In the genomic region with DNA sequence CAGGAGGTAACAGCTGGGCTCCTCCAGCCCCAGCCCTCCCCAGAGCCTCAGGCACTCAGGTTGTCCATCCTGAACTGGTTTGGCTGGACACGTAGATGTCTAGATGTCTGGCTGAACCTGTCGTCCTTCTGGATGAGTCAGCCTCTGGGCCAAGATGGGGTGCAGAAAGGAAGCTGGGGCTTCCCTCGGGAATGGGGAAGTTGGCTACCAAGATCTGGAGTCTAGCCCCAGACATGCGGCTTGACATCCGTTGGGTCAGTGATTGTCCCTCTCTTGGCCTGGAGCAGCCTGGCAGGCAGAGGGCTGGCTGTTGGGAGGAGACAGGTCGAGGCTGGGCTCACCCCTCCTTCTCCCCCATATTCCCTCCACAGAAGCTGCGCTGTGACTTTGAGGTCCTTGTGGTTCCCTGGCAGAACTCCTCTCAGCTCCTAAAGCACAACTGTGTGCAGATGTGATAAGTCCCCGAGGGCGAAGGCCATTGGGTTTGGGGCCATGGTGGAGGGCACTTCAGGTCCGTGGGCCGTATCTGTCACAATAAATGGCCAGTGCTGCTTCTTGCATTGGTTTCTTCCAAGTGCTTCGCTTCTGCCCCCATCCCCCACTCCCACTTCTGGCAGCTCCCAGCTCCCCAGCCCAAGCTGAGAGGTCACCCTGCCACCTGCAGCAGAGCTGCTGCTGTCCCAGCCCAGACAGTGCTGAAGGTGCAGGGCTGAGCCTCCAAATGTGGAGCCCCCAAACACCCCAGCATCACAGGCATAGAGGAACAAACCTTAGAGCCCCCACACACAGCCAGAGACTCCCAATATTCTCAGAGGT, we compare ENCODE assay signal across 1 cellular context.
TF ChIP-seq lines count a peak whose summit lies in the region.

No MANE protein-coding gene starts in this region.

TF ChIP-seq in Ishikawa, 13 proteins besides CTCF, POLR2A, EP300 and RAD21 (continued from another document):
- TF ChIP-seq, protein P1, sequence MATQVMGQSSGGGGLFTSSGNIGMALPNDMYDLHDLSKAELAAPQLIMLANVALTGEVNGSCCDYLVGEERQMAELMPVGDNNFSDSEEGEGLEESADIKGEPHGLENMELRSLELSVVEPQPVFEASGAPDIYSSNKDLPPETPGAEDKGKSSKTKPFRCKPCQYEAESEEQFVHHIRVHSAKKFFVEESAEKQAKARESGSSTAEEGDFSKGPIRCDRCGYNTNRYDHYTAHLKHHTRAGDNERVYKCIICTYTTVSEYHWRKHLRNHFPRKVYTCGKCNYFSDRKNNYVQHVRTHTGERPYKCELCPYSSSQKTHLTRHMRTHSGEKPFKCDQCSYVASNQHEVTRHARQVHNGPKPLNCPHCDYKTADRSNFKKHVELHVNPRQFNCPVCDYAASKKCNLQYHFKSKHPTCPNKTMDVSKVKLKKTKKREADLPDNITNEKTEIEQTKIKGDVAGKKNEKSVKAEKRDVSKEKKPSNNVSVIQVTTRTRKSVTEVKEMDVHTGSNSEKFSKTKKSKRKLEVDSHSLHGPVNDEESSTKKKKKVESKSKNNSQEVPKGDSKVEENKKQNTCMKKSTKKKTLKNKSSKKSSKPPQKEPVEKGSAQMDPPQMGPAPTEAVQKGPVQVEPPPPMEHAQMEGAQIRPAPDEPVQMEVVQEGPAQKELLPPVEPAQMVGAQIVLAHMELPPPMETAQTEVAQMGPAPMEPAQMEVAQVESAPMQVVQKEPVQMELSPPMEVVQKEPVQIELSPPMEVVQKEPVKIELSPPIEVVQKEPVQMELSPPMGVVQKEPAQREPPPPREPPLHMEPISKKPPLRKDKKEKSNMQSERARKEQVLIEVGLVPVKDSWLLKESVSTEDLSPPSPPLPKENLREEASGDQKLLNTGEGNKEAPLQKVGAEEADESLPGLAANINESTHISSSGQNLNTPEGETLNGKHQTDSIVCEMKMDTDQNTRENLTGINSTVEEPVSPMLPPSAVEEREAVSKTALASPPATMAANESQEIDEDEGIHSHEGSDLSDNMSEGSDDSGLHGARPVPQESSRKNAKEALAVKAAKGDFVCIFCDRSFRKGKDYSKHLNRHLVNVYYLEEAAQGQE (IDR thresholded peaks at IDR 0.05; ENCODE audit: low read depth), result peak; percentile 81
- TF ChIP-seq CREB1 (IDR thresholded peaks at IDR 0.05; ENCODE audit: low read depth) (no peak), TAF1 (IDR thresholded peaks at IDR 0.05; ENCODE audit: low read depth) (no peak), CEBPB (IDR thresholded peaks at IDR 0.05) (no peak)
- TF ChIP-seq, protein P2, sequence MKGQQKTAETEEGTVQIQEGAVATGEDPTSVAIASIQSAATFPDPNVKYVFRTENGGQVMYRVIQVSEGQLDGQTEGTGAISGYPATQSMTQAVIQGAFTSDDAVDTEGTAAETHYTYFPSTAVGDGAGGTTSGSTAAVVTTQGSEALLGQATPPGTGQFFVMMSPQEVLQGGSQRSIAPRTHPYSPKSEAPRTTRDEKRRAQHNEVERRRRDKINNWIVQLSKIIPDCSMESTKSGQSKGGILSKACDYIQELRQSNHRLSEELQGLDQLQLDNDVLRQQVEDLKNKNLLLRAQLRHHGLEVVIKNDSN (IDR thresholded peaks at IDR 0.05), result no peak
